15 cellular contexts compared by ENCODE assay signal in genomic region chr19:55382522-55383054, GRCh38. TPM values are rescaled to one million over a fixed set of nuclear protein-coding genes. Genes with fewer than 3 reads are reported as not detected.
DNase-seq lines count a peak whose midpoint lies in the region; ATAC-seq, FAIRE-seq and TF ChIP-seq lines count a peak whose summit lies in the region.
"Had no signal": no experiment of that assay in that cellular context is flagged by ENCODE, and none has a peak within 500 bp of the region (broad histone marks: within the 10 kb centered on the region; RNA-seq: fewer than 3 reads in every experiment).

No MANE protein-coding gene starts in this region.

- H3K27me3 ChIP-seq in NT2/D1 (ENCODE audit: insufficient read depth, insufficient read length) (peaks cover 12% of the 10 kb centered on the region), K562 (ENCODE audit: control insufficient read depth in 2 of 2, insufficient read depth in 2 of 2, low read length in 2 of 2) (no peaks in the 10 kb centered on the region), parathyroid adenoma (ENCODE audit: control insufficient read depth, insufficient read depth, low read length) (no peaks in the 10 kb centered on the region)

- peak overlapping the region; percentile 87 for H3K4me2 ChIP-seq in K562 (ENCODE audit: insufficient read depth, low read length)
- H3K4me2 ChIP-seq in parathyroid adenoma (ENCODE audit: low read length): no peak overlapping the region

- ATAC-seq in K562 (no peak), GM21423 (IDR thresholded peaks at IDR 0.05; ENCODE audit: unreplicated experiment) (no peak)

- H3K79me2 ChIP-seq in K562 (ENCODE audit: control insufficient read depth, insufficient read depth, low read length) (peaks cover 50% of the 10 kb centered on the region), parathyroid adenoma (peaks cover 17% of the 10 kb centered on the region)

- 94% methylated on average over 3 of the region's 3 CpGs for WGBS in K562 (ENCODE audit: insufficient coverage, low coverage, missing lambda C conversion rate)
- 97 to 100% methylated on average over 3 of the region's 3 CpGs for WGBS in lower leg skin, 2 donors

- peak overlapping the region; percentile 88 for H3K4me3 Mint-ChIP-seq in activated CD4-positive, alpha-beta T cell treated with anti-CD3 and anti-CD28 coated beads, Interleukin-2, amount 10 ng/mL, durations not matched to agents 7 days and 5 days

- H3K9me3 ChIP-seq in NT2/D1 (ENCODE audit: insufficient read depth, low read length) (no peaks in the 10 kb centered on the region), K562 (replicated peaks; ENCODE audit: control insufficient read depth, insufficient read depth, low read depth, low read length) (no peaks in the 10 kb centered on the region; the same call in 1 of the 2 replicates), parathyroid adenoma (ENCODE audit: control insufficient read depth, low read length) (no peaks in the 10 kb centered on the region)

- H3K9me1 ChIP-seq in K562 (ENCODE audit: control insufficient read depth, insufficient read depth, low read length): no peaks in the 10 kb centered on the region

- H4K20me1 ChIP-seq in K562 (replicated peaks; ENCODE audit: control insufficient read depth, insufficient read depth, low read length): peaks cover 15% of the 10 kb centered on the region

- intact Hi-C loops in K562 (cut with micrococcal nuclease) (no loop called here), lower leg skin (cut with DNase I; ENCODE audit: low total_unique reads) (no loop called here)

- no peak for TF ChIP-seq EP300 in K562 (IDR thresholded peaks at IDR 0.05; ENCODE audit: low read length)

- CTCF ChIA-PET in activated CD4-positive, alpha-beta T cell treated with anti-CD3 and anti-CD28 coated beads, Interleukin-2, amount 10 ng/mL, durations not matched to agents 7 days and 5 days (lab: Charles Lee): interaction anchor here (0.8 to 2.0 kb wide), 8 partner anchors 12 to 85 kb away, joined by 3 to 8 read pairs (median 4); no protein-coding TSS in a partner anchor
- CTCF ChIA-PET in K562 (lab: Yijun Ruan, JAX; ENCODE audit: low intra/inter-chr PET ratio): no interaction called here

- no TSS peak for BruUV-seq in K562 (replicated peaks; lab: Mats Ljungman, UMichigan)

- H3K9ac ChIP-seq in NT2/D1 (ENCODE audit: insufficient read length, low read depth) (peak overlapping the region; percentile 83), K562 (ENCODE audit: insufficient read depth in 1 of 2, low read depth in 2 of 2, low read length in 2 of 2) (peak overlapping the region; percentile 78 to 92; a peak in 2 of 4 replicates), parathyroid adenoma (no peak overlapping the region)

- POLR2A ChIA-PET in activated CD4-positive, alpha-beta T cell treated with anti-CD3 and anti-CD28 coated beads, Interleukin-2, amount 10 ng/mL, durations not matched to agents 7 days and 5 days (lab: Charles Lee): interaction anchor here (1.3 kb wide), 1 partner anchor 80 kb away, joined by 3 read pairs; no protein-coding TSS in a partner anchor
- POLR2A ChIA-PET in K562 (lab: Yijun Ruan, JAX): interaction anchor here (0.8 to 12.9 kb wide), 6 partner anchors 9 to 167 kb away, joined by 3 to 195 read pairs (median 8); partner anchors contain the start of gene UBE2S

- FAIRE-seq in K562 (lab: Jason Lieb, UNC): no peak
- FAIRE-seq: G401.6 had no signal

- H3K4me1 ChIP-seq in NT2/D1 (ENCODE audit: insufficient read depth, insufficient read length) (peaks cover 8% of the 10 kb centered on the region), K562 (replicated peaks in 1 of 2; ENCODE audit: control insufficient read depth in 2 of 2, insufficient read depth in 2 of 2, low read length in 2 of 2) (peaks cover 24 to 44% of the 10 kb centered on the region in 2 experiments), parathyroid adenoma (peaks cover 15% of the 10 kb centered on the region)

- H3K36me3 ChIP-seq in NT2/D1 (ENCODE audit: insufficient read depth, insufficient read length, low read length) (peaks cover 17% of the 10 kb centered on the region), K562 (ENCODE audit: control insufficient read depth, insufficient read depth, low read length) (peaks cover 16% of the 10 kb centered on the region), parathyroid adenoma (ENCODE audit: control insufficient read depth, insufficient read depth, low read length) (no peaks in the 10 kb centered on the region)

- H3K36me3 Mint-ChIP-seq in activated CD4-positive, alpha-beta T cell treated with anti-CD3 and anti-CD28 coated beads, Interleukin-2, amount 10 ng/mL, durations not matched to agents 7 days and 5 days (ENCODE audit: low read depth): peaks cover 33% of the 10 kb centered on the region

- peaks cover 40% of the 10 kb centered on the region for H3K4me1 Mint-ChIP-seq in activated CD4-positive, alpha-beta T cell treated with anti-CD3 and anti-CD28 coated beads, Interleukin-2, amount 10 ng/mL, durations not matched to agents 7 days and 5 days

- no peak for TF ChIP-seq RAD21 in K562 (CRISPR knock-in tag; conservative IDR thresholded peaks at IDR 0.05 in 1 of 2, IDR thresholded peaks at IDR 0.05 in 1 of 2)

- H3K27ac Mint-ChIP-seq in activated CD4-positive, alpha-beta T cell treated with anti-CD3 and anti-CD28 coated beads, Interleukin-2, amount 10 ng/mL, durations not matched to agents 7 days and 5 days: peak overlapping the region; percentile 95

- no peaks in the 10 kb centered on the region for H3K27me3 Mint-ChIP-seq in activated CD4-positive, alpha-beta T cell treated with anti-CD3 and anti-CD28 coated beads, Interleukin-2, amount 10 ng/mL, durations not matched to agents 7 days and 5 days

- DNase-seq in activated CD4-positive, alpha-beta T cell treated with anti-CD3 and anti-CD28 coated beads, Interleukin-2, amount 10 ng/mL, durations not matched to agents 7 days and 5 days: no peak
- no peak for DNase-seq in activated CD4-positive, alpha-beta T cell treated with anti-CD3 and anti-CD28 coated beads, Interleukin-2, amount 50 U/mL, for 48 hours
- DNase-seq in NT2/D1 (ENCODE audit: low read depth, low spot score): no peak
- no peak for DNase-seq in K562 (ENCODE audit: extremely low read depth in 1 of 4, low spot score in 3 of 4)
- no peak for DNase-seq in NCI-H2196 (lab: John Stamatoyannopoulos, UW; ENCODE audit: unreplicated experiment)
- DNase-seq in lower leg skin (ENCODE audit: low spot score in 2 of 2): no peak
- DNase-seq: ACHN; activated CD8-positive, alpha-beta memory T cell treated with anti-CD3 and anti-CD28 coated beads, Interleukin-2, amount 50 U/mL, for 48 hours; islet precursor cell; NK-92 treated with Interleukin-12 subunit alpha and Interleukin-12 subunit beta, amount 100 ng/mL, for 24 hours; occipital lobe had no signal

- H3K9me3 Mint-ChIP-seq in activated CD4-positive, alpha-beta T cell treated with anti-CD3 and anti-CD28 coated beads, Interleukin-2, amount 10 ng/mL, durations not matched to agents 7 days and 5 days: no peaks in the 10 kb centered on the region

- in situ Hi-C loops in K562 (cut with MboI): no loop called here

- TF ChIP-seq CTCF in K562 (IDR thresholded peaks at IDR 0.05 in 2 of 3, conservative IDR thresholded peaks at IDR 0.05 in 1 of 3; ENCODE audit: insufficient read depth in 2 of 3, low read depth in 1 of 3, low read length in 3 of 3) (no peak), parathyroid adenoma (IDR thresholded peaks at IDR 0.05) (no peak), lower leg skin (IDR thresholded peaks at IDR 0.05) (no peak)

- H2AFZ ChIP-seq in K562 (ENCODE audit: low read depth, low read length): no peak overlapping the region
- H2AFZ ChIP-seq in parathyroid adenoma: peak overlapping the region; percentile 82

- H3K4me3 ChIP-seq in NT2/D1 (ENCODE audit: insufficient read length, low read depth) (no peak overlapping the region), K562 (no peak overlapping the region; the same call in 1 of the 2 replicates), parathyroid adenoma (ENCODE audit: low read depth, low read length) (no peak overlapping the region), lower leg skin (ENCODE audit: low read depth, poor library complexity, severe bottlenecking) (no peak overlapping the region)

- no peak for TF ChIP-seq POLR2A in K562 (conservative IDR thresholded peaks at IDR 0.05)
- no peak for TF ChIP-seq POLR2A in lower leg skin (IDR thresholded peaks at IDR 0.05)

- H3K27ac ChIP-seq in K562 (ENCODE audit: extremely low read depth, low read depth, low read length) (peak overlapping the region; percentile 73), parathyroid adenoma (no peak overlapping the region)

RNA-seq across cellular contexts. Expression of gene TMEM238, which starts 1.5 kb away (rescaled TPM):
- 10 to 100 TPM; 20.6 to 29.8 TPM for total RNA-seq in activated CD4-positive, alpha-beta T cell treated with anti-CD3 and anti-CD28 coated beads, Interleukin-2, amount 10 ng/mL, durations not matched to agents 7 days and 5 days
- not detected in 2 replicates for total RNA-seq in K562 (2011; cell fraction: chromatin; rRNA removed; ENCODE audit: low replicate concordance)
- 0.53 and 1.5 TPM in 2 replicates for total RNA-seq in K562 (2011; cell fraction: nucleolus; rRNA removed)
- total RNA-seq in K562 (2011; cell fraction: nucleoplasm; rRNA removed): not detected in 2 replicates
- 3.6 and 3.7 TPM in 2 replicates for total RNA-seq in K562 (2014; rRNA removed)
- 0.18 TPM in 1 of 2 replicates, not detected in the other for total RNA-seq in K562 (2014; rRNA removed; fragmentation: Illumina TruSeq; extraction: Trizol)
- total RNA-seq in K562 (2015; rRNA removed; fragmentation: Illumina TruSeq; extraction: Trizol): 0.18 and 0.38 TPM in 2 replicates
- 4.3 and 5.1 TPM in 2 replicates for total RNA-seq in K562 (2021)
- 0.18 TPM in 1 of 2 replicates, not detected in the other for polyA plus RNA-seq in K562 (2011; rRNA removed)
- 0.21 and 3.5 TPM in 2 replicates for polyA plus RNA-seq in K562 (2011; cell fraction: cytosol; rRNA removed)
- polyA plus RNA-seq in K562 (2011; cell fraction: nucleus; rRNA removed): 0.67 TPM in 1 of 2 replicates, not detected in the other
- 1.4 and 1.7 TPM in 2 replicates for polyA plus RNA-seq in K562 (2012)
- not detected in 2 replicates for polyA plus RNA-seq in K562 (2014; fragmentation: Illumina TruSeq; extraction: Trizol)
- polyA plus RNA-seq in K562 (2014; fragmentation: Nextera tagmentation; extraction: Ambion mirVana): not detected
- polyA plus RNA-seq in K562 (2014; rRNA removed): 1.3 and 2.1 TPM in 2 replicates
- polyA minus RNA-seq in K562 (2011; rRNA and poly(A)+ RNA removed): not detected in 2 replicates
- polyA minus RNA-seq in K562 (2011; cell fraction: cytosol; rRNA and poly(A)+ RNA removed): not detected in 2 replicates
- 0.40 and 0.89 TPM in 2 replicates for polyA minus RNA-seq in K562 (2011; cell fraction: nucleus; rRNA and poly(A)+ RNA removed)
- total RNA-seq in lower leg skin: 10 to 100 TPM; 32.2 to 61.6 (median 47.5) TPM
- total RNA-seq: occipital lobe had no signal

RNA-seq across cellular contexts. Expression of gene RPL28, which starts 3.1 kb away (rescaled TPM):
- total RNA-seq in activated CD4-positive, alpha-beta T cell treated with anti-CD3 and anti-CD28 coated beads, Interleukin-2, amount 10 ng/mL, durations not matched to agents 7 days and 5 days: 1,000 to 10,000 TPM; 3,109 to 3,457 TPM
- total RNA-seq in K562 (2011; cell fraction: chromatin; rRNA removed; ENCODE audit: low replicate concordance): 78.5 and 202 TPM in 2 replicates
- 202 and 211 TPM in 2 replicates for total RNA-seq in K562 (2011; cell fraction: nucleolus; rRNA removed)
- 221 and 509 TPM in 2 replicates for total RNA-seq in K562 (2011; cell fraction: nucleoplasm; rRNA removed)
- 888 and 1,279 TPM in 2 replicates for total RNA-seq in K562 (2014; rRNA removed)
- total RNA-seq in K562 (2014; rRNA removed; fragmentation: Illumina TruSeq; extraction: Trizol): 387 and 446 TPM in 2 replicates
- total RNA-seq in K562 (2015; rRNA removed; fragmentation: Illumina TruSeq; extraction: Trizol): 1,141 and 1,299 TPM in 2 replicates
- total RNA-seq in K562 (2021): 2,979 and 3,106 TPM in 2 replicates
- polyA plus RNA-seq in K562 (2011; rRNA removed): 124 and 523 TPM in 2 replicates
- polyA plus RNA-seq in K562 (2011; cell fraction: cytosol; rRNA removed): 1,570 and 2,080 TPM in 2 replicates
- 332 and 368 TPM in 2 replicates for polyA plus RNA-seq in K562 (2011; cell fraction: nucleus; rRNA removed)
- 3,306 and 3,436 TPM in 2 replicates for polyA plus RNA-seq in K562 (2012)
- 1,998 and 2,071 TPM in 2 replicates for polyA plus RNA-seq in K562 (2014; fragmentation: Illumina TruSeq; extraction: Trizol)
- 100 to 1,000 TPM; 257 to 287 TPM for polyA plus RNA-seq in K562 (2014; fragmentation: Nextera tagmentation; extraction: Ambion mirVana)
- polyA plus RNA-seq in K562 (2014; rRNA removed): 622 and 687 TPM in 2 replicates
- 188 and 199 TPM in 2 replicates for polyA minus RNA-seq in K562 (2011; rRNA and poly(A)+ RNA removed)
- polyA minus RNA-seq in K562 (2011; cell fraction: cytosol; rRNA and poly(A)+ RNA removed): 1,426 and 2,754 TPM in 2 replicates
- polyA minus RNA-seq in K562 (2011; cell fraction: nucleus; rRNA and poly(A)+ RNA removed): 135 and 241 TPM in 2 replicates
- total RNA-seq in lower leg skin: 100 to 1,000 TPM; 466 to 875 (median 590) TPM

RNA-seq across cellular contexts. Expression of gene TMEM190, which starts 6.0 kb away (rescaled TPM):
- not detected for total RNA-seq in activated CD4-positive, alpha-beta T cell treated with anti-CD3 and anti-CD28 coated beads, Interleukin-2, amount 10 ng/mL, durations not matched to agents 7 days and 5 days
- not detected in 2 replicates for total RNA-seq in K562 (2011; cell fraction: chromatin; rRNA removed; ENCODE audit: low replicate concordance)
- not detected in 2 replicates for total RNA-seq in K562 (2011; cell fraction: nucleolus; rRNA removed)
- not detected in 2 replicates for total RNA-seq in K562 (2011; cell fraction: nucleoplasm; rRNA removed)
- total RNA-seq in K562 (2014; rRNA removed): not detected in 2 replicates
- not detected in 2 replicates for total RNA-seq in K562 (2014; rRNA removed; fragmentation: Illumina TruSeq; extraction: Trizol)
- not detected in 2 replicates for total RNA-seq in K562 (2015; rRNA removed; fragmentation: Illumina TruSeq; extraction: Trizol)
- not detected in 2 replicates for total RNA-seq in K562 (2021)
- polyA plus RNA-seq in K562 (2011; rRNA removed): not detected in 2 replicates
- not detected in 2 replicates for polyA plus RNA-seq in K562 (2011; cell fraction: cytosol; rRNA removed)
- polyA plus RNA-seq in K562 (2011; cell fraction: nucleus; rRNA removed): 0.37 TPM in 1 of 2 replicates, not detected in the other
- polyA plus RNA-seq in K562 (2012): not detected in 2 replicates
- not detected in 2 replicates for polyA plus RNA-seq in K562 (2014; fragmentation: Illumina TruSeq; extraction: Trizol)
- not detected for polyA plus RNA-seq in K562 (2014; fragmentation: Nextera tagmentation; extraction: Ambion mirVana)
- not detected in 2 replicates for polyA plus RNA-seq in K562 (2014; rRNA removed)
- not detected in 2 replicates for polyA minus RNA-seq in K562 (2011; rRNA and poly(A)+ RNA removed)
- polyA minus RNA-seq in K562 (2011; cell fraction: cytosol; rRNA and poly(A)+ RNA removed): not detected in 2 replicates
- polyA minus RNA-seq in K562 (2011; cell fraction: nucleus; rRNA and poly(A)+ RNA removed): not detected in 2 replicates
- not detected for total RNA-seq in lower leg skin
- total RNA-seq: occipital lobe; T-helper 2 cell treated with Interferon-gamma antibody and Interleukin-4, amounts not matched to agents 100 ng/mL and 5 ng/mL, for 36 hours had no signal

RNA-seq across cellular contexts. Expression of gene IL11, which starts 12.3 kb away (rescaled TPM):
- total RNA-seq in activated CD4-positive, alpha-beta T cell treated with anti-CD3 and anti-CD28 coated beads, Interleukin-2, amount 10 ng/mL, durations not matched to agents 7 days and 5 days: under 1 TPM; 0.27 TPM
- 0.28 and 0.97 TPM in 2 replicates for total RNA-seq in K562 (2011; cell fraction: chromatin; rRNA removed; ENCODE audit: low replicate concordance)
- 1.0 TPM in 1 of 2 replicates, not detected in the other for total RNA-seq in K562 (2011; cell fraction: nucleolus; rRNA removed)
- total RNA-seq in K562 (2011; cell fraction: nucleoplasm; rRNA removed): 0.53 and 0.81 TPM in 2 replicates
- total RNA-seq in K562 (2014; rRNA removed) (not detected in 2 replicates), K562 (2014; rRNA removed; fragmentation: Illumina TruSeq; extraction: Trizol) (not detected in 2 replicates), K562 (2015; rRNA removed; fragmentation: Illumina TruSeq; extraction: Trizol) (not detected in 2 replicates), K562 (2021) (not detected in 2 replicates), lower leg skin (under 1 TPM in 3 of 4 donors, not detected in 1; 0.23 to 0.68 (median 0.46) TPM)
- polyA plus RNA-seq in K562 (2011; rRNA removed) (0.19 and 0.42 TPM in 2 replicates), K562 (2014; fragmentation: Illumina TruSeq; extraction: Trizol) (0.06 TPM in 1 of 2 replicates, not detected in the other), K562 (2014; fragmentation: Nextera tagmentation; extraction: Ambion mirVana) (not detected), K562 (2014; rRNA removed) (0.04 TPM in 1 of 2 replicates, not detected in the other)
- 0.12 and 1.5 TPM in 2 replicates for polyA plus RNA-seq in K562 (2011; cell fraction: cytosol; rRNA removed)
- 1.2 and 3.6 TPM in 2 replicates for polyA plus RNA-seq in K562 (2011; cell fraction: nucleus; rRNA removed)
- polyA plus RNA-seq in K562 (2012): 0.10 and 0.19 TPM in 2 replicates
- 0.11 TPM in 1 of 2 replicates, not detected in the other for polyA minus RNA-seq in K562 (2011; rRNA and poly(A)+ RNA removed)
- 0.86 TPM in 1 of 2 replicates, not detected in the other for polyA minus RNA-seq in K562 (2011; cell fraction: cytosol; rRNA and poly(A)+ RNA removed)
- polyA minus RNA-seq in K562 (2011; cell fraction: nucleus; rRNA and poly(A)+ RNA removed): 0.40 TPM in 1 of 2 replicates, not detected in the other

RNA-seq across cellular contexts. Expression of gene GARIN5B, which starts 19.5 kb away (rescaled TPM):
- not detected for total RNA-seq in activated CD4-positive, alpha-beta T cell treated with anti-CD3 and anti-CD28 coated beads, Interleukin-2, amount 10 ng/mL, durations not matched to agents 7 days and 5 days
- total RNA-seq in K562 (2011; cell fraction: chromatin; rRNA removed; ENCODE audit: low replicate concordance): not detected in 2 replicates
- not detected in 2 replicates for total RNA-seq in K562 (2011; cell fraction: nucleolus; rRNA removed)
- not detected in 2 replicates for total RNA-seq in K562 (2011; cell fraction: nucleoplasm; rRNA removed)
- total RNA-seq in K562 (2014; rRNA removed): not detected in 2 replicates
- not detected in 2 replicates for total RNA-seq in K562 (2014; rRNA removed; fragmentation: Illumina TruSeq; extraction: Trizol)
- not detected in 2 replicates for total RNA-seq in K562 (2015; rRNA removed; fragmentation: Illumina TruSeq; extraction: Trizol)
- not detected in 2 replicates for total RNA-seq in K562 (2021)
- not detected in 2 replicates for polyA plus RNA-seq in K562 (2011; rRNA removed)
- polyA plus RNA-seq in K562 (2011; cell fraction: cytosol; rRNA removed): not detected in 2 replicates
- polyA plus RNA-seq in K562 (2011; cell fraction: nucleus; rRNA removed): 0.04 TPM in 1 of 2 replicates, not detected in the other
- not detected in 2 replicates for polyA plus RNA-seq in K562 (2012)
- not detected in 2 replicates for polyA plus RNA-seq in K562 (2014; fragmentation: Illumina TruSeq; extraction: Trizol)
- not detected for polyA plus RNA-seq in K562 (2014; fragmentation: Nextera tagmentation; extraction: Ambion mirVana)
- polyA plus RNA-seq in K562 (2014; rRNA removed): not detected in 2 replicates
- not detected in 2 replicates for polyA minus RNA-seq in K562 (2011; rRNA and poly(A)+ RNA removed)
- not detected in 2 replicates for polyA minus RNA-seq in K562 (2011; cell fraction: cytosol; rRNA and poly(A)+ RNA removed)
- not detected in 2 replicates for polyA minus RNA-seq in K562 (2011; cell fraction: nucleus; rRNA and poly(A)+ RNA removed)
- total RNA-seq in lower leg skin: not detected
- total RNA-seq: occipital lobe; T-helper 2 cell treated with Interferon-gamma antibody and Interleukin-4, amounts not matched to agents 100 ng/mL and 5 ng/mL, for 36 hours had no signal
